Comparison of ENCODE assay signal across 17 cellular contexts in the genomic region with DNA sequence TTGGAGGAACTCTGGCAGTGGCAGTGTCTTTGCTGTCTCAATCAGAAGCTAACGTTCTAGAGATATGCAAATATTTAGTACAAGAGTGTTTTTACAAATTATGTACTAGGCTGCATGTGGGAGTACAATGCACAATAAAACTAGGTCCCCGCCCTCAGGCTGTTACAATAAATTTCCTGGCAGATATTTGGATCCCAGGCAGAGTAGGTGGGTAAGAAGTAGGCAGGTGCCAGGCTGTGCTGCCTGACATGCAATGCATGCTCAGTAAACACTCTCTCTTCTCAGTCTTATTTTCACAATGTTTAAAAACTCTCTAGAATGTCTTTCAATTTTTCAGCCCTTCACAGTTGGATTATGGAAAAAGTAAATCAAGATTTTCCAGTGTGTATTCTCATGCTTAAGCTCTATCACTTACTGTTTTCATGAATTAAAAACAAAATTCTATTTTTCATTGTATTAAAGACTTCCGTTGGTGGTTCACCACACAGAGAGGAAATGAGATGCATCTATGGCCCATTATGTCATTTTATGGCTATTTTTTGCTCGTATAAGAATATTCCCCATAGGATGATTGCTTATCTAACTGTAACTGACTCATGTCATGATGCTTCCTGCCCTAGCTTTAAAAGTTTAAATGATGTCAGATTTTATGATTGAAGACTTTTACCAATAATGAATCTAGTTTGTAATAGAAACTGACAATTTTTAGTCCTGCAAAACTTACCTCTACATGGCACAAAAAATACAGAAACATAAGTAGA.
DNase-seq lines count a peak whose midpoint lies in the region; ATAC-seq lines count a peak whose summit lies in the region.
"Had no signal": no experiment of that assay in that cellular context is flagged by ENCODE, and none has a peak within 500 bp of the region (broad histone marks: within the 10 kb centered on the region; RNA-seq: fewer than 3 reads in every experiment).

No MANE protein-coding gene starts in this region.

- no peaks in the 10 kb centered on the region for H3K4me1 Mint-ChIP-seq in activated naive CD4-positive, alpha-beta T cell treated with anti-CD3 and anti-CD28 coated beads, Interleukin-2, amount 10 ng/mL, durations not matched to agents 7 days and 5 days
- H3K4me1 Mint-ChIP-seq: stimulated activated naive CD8-positive, alpha-beta T cell treated with anti-CD3 and anti-CD28 coated beads, Interleukin-15, amount 100 ng/mL, for 72 hours had no signal

- no peak overlapping the region for H3K4me3 Mint-ChIP-seq in activated naive CD4-positive, alpha-beta T cell treated with anti-CD3 and anti-CD28 coated beads, Interleukin-2, amount 10 ng/mL, durations not matched to agents 7 days and 5 days
- H3K4me3 Mint-ChIP-seq: activated T-cell treated with anti-CD3 and anti-CD28 coated beads, Interleukin-2, amount 50 U/mL, for 4 hours; stimulated activated naive CD8-positive, alpha-beta T cell treated with anti-CD3 and anti-CD28 coated beads, Interleukin-15, amount 100 ng/mL, for 72 hours had no signal

- no peaks in the 10 kb centered on the region for H3K36me3 ChIP-seq in GM23248 (ENCODE audit: low read depth)
- H3K36me3 ChIP-seq: HAP-1 had no signal

- peak overlapping the region; percentile 49 for H3K4me2 ChIP-seq in GM23248 (ENCODE audit: unreplicated experiment)

- no peaks in the 10 kb centered on the region for H3K27me3 Mint-ChIP-seq in activated naive CD4-positive, alpha-beta T cell treated with anti-CD3 and anti-CD28 coated beads, Interleukin-2, amount 10 ng/mL, durations not matched to agents 7 days and 5 days
- H3K27me3 Mint-ChIP-seq: stimulated activated naive CD8-positive, alpha-beta T cell treated with anti-CD3 and anti-CD28 coated beads, Interleukin-15, amount 100 ng/mL, for 72 hours had no signal

- H3K9me3 ChIP-seq in GM23248 (ENCODE audit: low read depth): no peaks in the 10 kb centered on the region
- H3K9me3 ChIP-seq: HAP-1 had no signal

- H3K9ac ChIP-seq in GM23248: no peak overlapping the region

- H4K20me1 ChIP-seq in GM23248 (ENCODE audit: insufficient read depth): no peaks in the 10 kb centered on the region

- no peaks in the 10 kb centered on the region for H3K36me3 Mint-ChIP-seq in activated naive CD4-positive, alpha-beta T cell treated with anti-CD3 and anti-CD28 coated beads, Interleukin-2, amount 10 ng/mL, durations not matched to agents 7 days and 5 days

- peaks cover 10% of the 10 kb centered on the region for H3K9me3 Mint-ChIP-seq in activated naive CD4-positive, alpha-beta T cell treated with anti-CD3 and anti-CD28 coated beads, Interleukin-2, amount 10 ng/mL, durations not matched to agents 7 days and 5 days

- DNase-seq in A172 (ENCODE audit: low spot score) (peak; percentile 78), GM23248 (peak; percentile 24), NCI-H748 treated with DMSO at 0.1 percent for 48 hours (lab: John Stamatoyannopoulos, UW) (peak; percentile 28), dermis microvascular lymphatic vessel endothelial cell (ENCODE audit: low read depth in 2 of 2) (peak; percentile 72 to 91), GF-D8 (lab: John Stamatoyannopoulos, UW) (no peak)
- no peak for DNase-seq in activated naive CD4-positive, alpha-beta T cell treated with anti-CD3 and anti-CD28 coated beads, Interleukin-2, amount 10 ng/mL, durations not matched to agents 7 days and 5 days
- DNase-seq in activated CD8-positive, alpha-beta memory T cell treated with anti-CD3 and anti-CD28 coated beads, Interleukin-2, amount 50 U/mL, for 4 hours: no peak
- DNase-seq: activated CD4-positive, CD25-positive, alpha-beta regulatory T cell treated with anti-CD3 and anti-CD28 coated beads, Interleukin-2, amount 50 U/mL, for 72 hours; activated T-cell treated with anti-CD3 and anti-CD28 coated beads, Interleukin-2, amount 50 U/mL, for 4 hours; AML-193; dorsolateral prefrontal cortex; GDM1; NCI-H510A; SIG-M5; stimulated activated naive CD8-positive, alpha-beta T cell treated with anti-CD3 and anti-CD28 coated beads, Interleukin-15, amount 100 ng/mL, for 72 hours had no signal

- no peak overlapping the region for H2AFZ ChIP-seq in GM23248

- H3K4me3 ChIP-seq in GM23248: no peak overlapping the region
- H3K4me3 ChIP-seq: dorsolateral prefrontal cortex, HAP-1 had no signal

- H3K9me2 ChIP-seq in GM23248 (ENCODE audit: insufficient read depth): no peaks in the 10 kb centered on the region

- peaks cover 32% of the 10 kb centered on the region for H3F3A ChIP-seq in GM23248 (ENCODE audit: insufficient read depth)

- CTCF ChIA-PET in activated naive CD4-positive, alpha-beta T cell treated with anti-CD3 and anti-CD28 coated beads, Interleukin-2, amount 10 ng/mL, durations not matched to agents 7 days and 5 days (lab: Charles Lee): no interaction called here

- H3K27ac Mint-ChIP-seq in activated naive CD4-positive, alpha-beta T cell treated with anti-CD3 and anti-CD28 coated beads, Interleukin-2, amount 10 ng/mL, durations not matched to agents 7 days and 5 days: no peak overlapping the region

- H3K4me1 ChIP-seq in GM23248 (ENCODE audit: insufficient read depth): peaks cover 38% of the 10 kb centered on the region

- H3K27me3 ChIP-seq in GM23248 (replicated peaks; ENCODE audit: insufficient read depth): no peaks in the 10 kb centered on the region

- ATAC-seq in HG03460 (IDR thresholded peaks at IDR 0.05; ENCODE audit: unreplicated experiment): no peak
- ATAC-seq: activated T-cell treated with anti-CD3 and anti-CD28 coated beads, Interleukin-2, amount 50 U/mL, for 4 hours; stimulated activated naive CD8-positive, alpha-beta T cell treated with anti-CD3 and anti-CD28 coated beads, Interleukin-15, amount 100 ng/mL, for 72 hours had no signal

- 40 to 42% methylated on average over 4 of the region's 4 CpGs for WGBS in GM23248 (ENCODE audit: low coverage in 1 of 2, low lambda C conversion rate in 2 of 2, missing lambda C conversion rate in 2 of 2), 2 experiments

- in situ Hi-C loops in GM23248 (cut with MboI): no loop called here

- H3K27ac ChIP-seq in GM23248: peak overlapping the region; percentile 80
- H3K27ac ChIP-seq: dorsolateral prefrontal cortex had no signal

- no peaks in the 10 kb centered on the region for H3K79me2 ChIP-seq in GM23248 (ENCODE audit: insufficient read depth)

Comparison
In these comparisons a context has a peak if more than half of its experiments do, and no peak if none do; other contexts are left out.
1. DNase-seq: peak in A172 (single experiment), GM23248 (single experiment), NCI-H748 treated with DMSO at 0.1 percent for 48 hours (single experiment) and dermis microvascular lymphatic vessel endothelial cell (2 of 2); none in activated naive CD4-positive, alpha-beta T cell treated with anti-CD3 and anti-CD28 coated beads, Interleukin-2, amount 10 ng/mL, durations not matched to agents 7 days and 5 days (single experiment), activated CD8-positive, alpha-beta memory T cell treated with anti-CD3 and anti-CD28 coated beads, Interleukin-2, amount 50 U/mL, for 4 hours (single experiment) and GF-D8 (single experiment).